Comparison of ENCODE assay signal across 18 cellular contexts in the genomic region with DNA sequence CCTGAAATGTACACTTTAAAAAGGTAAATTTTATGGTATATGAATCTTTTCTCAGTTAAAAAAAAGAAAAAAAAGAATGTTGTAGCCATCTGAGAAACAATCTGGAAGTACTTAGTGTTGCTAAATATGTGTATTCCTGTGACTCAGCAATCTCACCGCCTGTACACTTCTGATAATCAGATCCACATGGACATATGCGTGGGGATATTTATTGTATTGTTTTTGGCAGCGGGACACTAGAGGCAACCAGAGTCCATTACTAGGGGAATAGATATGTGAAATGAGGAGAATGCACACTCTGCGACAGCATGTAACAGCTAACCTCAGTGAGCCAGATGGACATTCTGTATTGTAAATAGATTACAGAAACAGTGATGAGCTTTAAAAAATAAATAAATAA.
DNase-seq lines count a peak whose midpoint lies in the region; FAIRE-seq and TF ChIP-seq lines count a peak whose summit lies in the region.
"Had no signal": no experiment of that assay in that cellular context is flagged by ENCODE, and none has a peak within 500 bp of the region (broad histone marks: within the 10 kb centered on the region; RNA-seq: fewer than 3 reads in every experiment).

No MANE protein-coding gene starts in this region.

- H3K27me3 Mint-ChIP-seq in osteocyte (ENCODE audit: unreplicated experiment): peaks cover 10% of the 10 kb centered on the region

- dilution Hi-C loops in endothelial cell of umbilical vein (cut with MboI; ENCODE audit: extremely low pct_ligation_motif_present, low sequenced_read_pairs): no loop called here

- H3K4me1 Mint-ChIP-seq in osteocyte (ENCODE audit: unreplicated experiment): peaks cover 30% of the 10 kb centered on the region

- H4K20me1 ChIP-seq in endothelial cell of umbilical vein (replicated peaks; ENCODE audit: control insufficient read depth, extremely low read depth, insufficient read depth, low read length): no peaks in the 10 kb centered on the region

- TF ChIP-seq CTCF in endothelial cell of umbilical vein (IDR thresholded peaks at IDR 0.05; ENCODE audit: extremely low read depth in 1 of 2, insufficient read depth in 1 of 2, low read depth in 1 of 2, low read length in 2 of 2) (no peak), osteocyte (IDR thresholded peaks at IDR 0.05) (no peak), ovary (IDR thresholded peaks at IDR 0.05) (no peak)

- no peak overlapping the region for H3K9ac ChIP-seq in endothelial cell of umbilical vein (replicated peaks; ENCODE audit: extremely low read depth, insufficient read depth, low read length)

- peak overlapping the region; percentile 46 for H3K4me2 ChIP-seq in endothelial cell of umbilical vein (ENCODE audit: insufficient read depth, low read length)

- no peaks in the 10 kb centered on the region for H3K27me3 ChIP-seq in SJSA1 (replicated peaks)
- no peaks in the 10 kb centered on the region for H3K27me3 ChIP-seq in endothelial cell of umbilical vein (ENCODE audit: control insufficient read depth in 2 of 2, insufficient read depth in 2 of 2, low read length in 2 of 2)
- H3K27me3 ChIP-seq in ovary: no peaks in the 10 kb centered on the region
- H3K27me3 ChIP-seq: pancreas had no signal

- no peaks in the 10 kb centered on the region for H3K9me1 ChIP-seq in endothelial cell of umbilical vein (replicated peaks; ENCODE audit: control insufficient read depth, extremely low read depth, insufficient read depth, low read length)

- TF ChIP-seq POLR2A in endothelial cell of umbilical vein (IDR thresholded peaks at IDR 0.05; ENCODE audit: low read depth, low read length) (no peak), GM12891 (IDR thresholded peaks at IDR 0.05; ENCODE audit: low read depth, low read length) (no peak), ovary (IDR thresholded peaks at IDR 0.05) (no peak)

- no TSS peak for BruUV-seq in endothelial cell of umbilical vein (replicated peaks; lab: Mats Ljungman, UMichigan)

- no peaks in the 10 kb centered on the region for H3K9me3 Mint-ChIP-seq in osteocyte (ENCODE audit: unreplicated experiment)
- H3K9me3 Mint-ChIP-seq: activated CD4-positive, alpha-beta memory T cell treated with anti-CD3 and anti-CD28 coated beads, Interleukin-2, amount 10 ng/mL, durations not matched to agents 7 days and 5 days had no signal

- WGBS in ovary, 3 donors: 19 to 28% (median 27%) methylated on average over 4 of the region's 4 CpGs

- H3K4me1 ChIP-seq in SJSA1 (replicated peaks) (0 out of 2 replicates have a peak, but pooled peaks cover 3% of the 10 kb centered on the region), endothelial cell of umbilical vein (ENCODE audit: control insufficient read depth, extremely low read depth, insufficient read depth, low read length) (peaks cover 24% of the 10 kb centered on the region), ovary (ENCODE audit: insufficient read depth) (no peaks in the 10 kb centered on the region)
- H3K4me1 ChIP-seq: pancreas had no signal

- H3K27ac Mint-ChIP-seq in osteocyte (ENCODE audit: unreplicated experiment): peak overlapping the region; percentile 78
- H3K27ac Mint-ChIP-seq: activated CD4-positive, alpha-beta memory T cell treated with anti-CD3 and anti-CD28 coated beads, Interleukin-2, amount 10 ng/mL, durations not matched to agents 7 days and 5 days had no signal

- no peak for TF ChIP-seq EP300 in ovary (IDR thresholded peaks at IDR 0.05)

- H3K9me3 ChIP-seq in SJSA1 (replicated peaks) (no peaks in the 10 kb centered on the region), endothelial cell of umbilical vein (replicated peaks; ENCODE audit: control insufficient read depth, insufficient read depth, low read length) (no peaks in the 10 kb centered on the region), ovary (peaks cover 0 to 3% of the 10 kb centered on the region in 2 donors)
- H3K9me3 ChIP-seq: pancreas had no signal

- H2AFZ ChIP-seq in endothelial cell of umbilical vein (ENCODE audit: low read depth, low read length): no peak overlapping the region

- H3K36me3 Mint-ChIP-seq in osteocyte (ENCODE audit: unreplicated experiment): no peaks in the 10 kb centered on the region

- H3K36me3 ChIP-seq in SJSA1 (no peaks in the 10 kb centered on the region), endothelial cell of umbilical vein (ENCODE audit: control insufficient read depth in 2 of 2, extremely low read depth in 1 of 2, insufficient read depth in 2 of 2, low read length in 2 of 2) (no peaks in the 10 kb centered on the region), ovary (no peaks in the 10 kb centered on the region)
- H3K36me3 ChIP-seq: pancreas had no signal

- H3K27ac ChIP-seq in SJSA1: no peak overlapping the region
- peak overlapping the region; percentile 49 for H3K27ac ChIP-seq in endothelial cell of umbilical vein (ENCODE audit: insufficient read depth, low read depth, low read length)
- H3K27ac ChIP-seq in ovary: no peak overlapping the region
- H3K27ac ChIP-seq: pancreas had no signal

- POLR2A ChIA-PET in endothelial cell of umbilical vein (lab: Charles Lee): no interaction called here

- CTCF ChIA-PET in endothelial cell of umbilical vein (lab: Charles Lee): no interaction called here

- intact Hi-C loops in endothelial cell of umbilical vein (cut with micrococcal nuclease) (loop anchor here (1.0 kb wide), 1 partner anchor 23 kb away; no protein-coding TSS in a partner anchor), ovary (cut with DNase I) (no loop called here)

- DNase-seq in Daoy (ENCODE audit: low read depth) (peak; percentile 61), SJSA1 (ENCODE audit: low read depth in 1 of 2, low spot score in 2 of 2) (peak; percentile 47 to 60), endothelial cell of umbilical vein (ENCODE audit: low read depth, low spot score) (peak; percentile 93), osteocyte (ENCODE audit: extremely low spot score, unreplicated experiment) (no peak), GM12891 (ENCODE audit: insufficient read length, low spot score) (no peak), ovary (no peak)
- DNase-seq in activated CD4-positive, alpha-beta T cell treated with anti-CD3 and anti-CD28 coated beads for 48 hours: no peak
- DNase-seq in stimulated activated CD4-positive, alpha-beta T cell treated with anti-CD3 and anti-CD28 coated beads, Interleukin-4, amount 100 ng/mL, for 1 hour: no peak
- DNase-seq: activated CD4-positive, alpha-beta memory T cell treated with anti-CD3 and anti-CD28 coated beads, Interleukin-2, amount 10 ng/mL, durations not matched to agents 7 days and 5 days; activated gamma-delta T cell; KBM-7; NCI-H2081 treated with DMSO at 0.1 percent for 48 hours; pancreas; stimulated activated CD4-positive, alpha-beta T cell treated with anti-CD3 and anti-CD28 coated beads, Interleukin-2, amount 100 ng/mL, for 48 hours; stimulated activated naive CD4-positive, alpha-beta T cell treated with Interleukin-2 at 50 U/mL for 16 hours had no signal

- H3K79me2 ChIP-seq in endothelial cell of umbilical vein (ENCODE audit: control insufficient read depth, insufficient read depth, low read length): no peaks in the 10 kb centered on the region

- FAIRE-seq in endothelial cell of umbilical vein (lab: Jason Lieb, UNC) (peak; percentile 96), GM12891 (lab: Jason Lieb, UNC) (no peak)
- FAIRE-seq: colon, GM12878, pancreas had no signal

- H3K4me3 ChIP-seq in SJSA1 (no peak overlapping the region), endothelial cell of umbilical vein (replicated peaks in 1 of 3; ENCODE audit: insufficient read depth in 1 of 3, low read depth in 1 of 3, low read length in 3 of 3) (no peak overlapping the region), ovary (no peak overlapping the region)
- H3K4me3 ChIP-seq: GM12878, lung, pancreas had no signal

- H3K4me3 Mint-ChIP-seq in osteocyte (ENCODE audit: unreplicated experiment): no peak overlapping the region
- H3K4me3 Mint-ChIP-seq: activated CD4-positive, alpha-beta memory T cell treated with anti-CD3 and anti-CD28 coated beads, Interleukin-2, amount 10 ng/mL, durations not matched to agents 7 days and 5 days had no signal

TF ChIP-seq in endothelial cell of umbilical vein, 7 proteins besides CTCF, POLR2A, EP300 and RAD21:
- TF ChIP-seq JUN (IDR thresholded peaks at IDR 0.05; ENCODE audit: borderline replicate concordance, insufficient read depth, insufficient read length, low read depth) (peak; percentile 75), MYC (IDR thresholded peaks at IDR 0.05; ENCODE audit: low read depth, low read length) (peak; percentile 11), EZH2 (IDR thresholded peaks at IDR 0.05; ENCODE audit: borderline replicate concordance, low read depth, low read length, severe bottlenecking) (no peak), GATA2 (IDR thresholded peaks at IDR 0.05; ENCODE audit: insufficient read depth, insufficient read length, low read depth, low read length) (peak; percentile 80), FOS (IDR thresholded peaks at IDR 0.05; ENCODE audit: borderline replicate concordance, insufficient read depth, low read length) (peak; percentile 39), POLR2AphosphoS5 (IDR thresholded peaks at IDR 0.05; ENCODE audit: insufficient read depth, low read depth, low read length) (peak; percentile 69)

TF ChIP-seq in GM12891, 5 proteins besides CTCF, POLR2A, EP300 and RAD21:
- TF ChIP-seq SPI1 (IDR thresholded peaks at IDR 0.05; ENCODE audit: low read depth, low read length) (no peak), POLR2AphosphoS5 (IDR thresholded peaks at IDR 0.05; ENCODE audit: low read depth, low read length) (no peak), TAF1 (IDR thresholded peaks at IDR 0.05; ENCODE audit: low read depth, low read length) (no peak), PAX5 (IDR thresholded peaks at IDR 0.05; ENCODE audit: insufficient read depth, low read length, severe bottlenecking) (no peak), POU2F2 (IDR thresholded peaks at IDR 0.05; ENCODE audit: low read depth, low read length) (no peak)

Comparison
In these comparisons a context has a peak if more than half of its experiments do, and no peak if none do; other contexts are left out.
1. DNase-seq: peak in Daoy (single experiment), SJSA1 (2 of 2) and endothelial cell of umbilical vein (single experiment); none in osteocyte (single experiment), activated CD4-positive, alpha-beta T cell treated with anti-CD3 and anti-CD28 coated beads for 48 hours (single experiment), stimulated activated CD4-positive, alpha-beta T cell treated with anti-CD3 and anti-CD28 coated beads, Interleukin-4, amount 100 ng/mL, for 1 hour (single experiment), GM12891 (single experiment) and ovary (0 of 5).